In genomic region chr11:65982824-65983588, GRCh38 we compare ENCODE assay signal across 29 cellular contexts. TPM values are rescaled to one million over a fixed set of nuclear protein-coding genes. Genes with fewer than 3 reads are reported as not detected.
DNase-seq lines count a peak whose midpoint lies in the region; ATAC-seq, FAIRE-seq and TF ChIP-seq lines count a peak whose summit lies in the region.
"Had no signal": no experiment of that assay in that cellular context is flagged by ENCODE, and none has a peak within 500 bp of the region (broad histone marks: within the 10 kb centered on the region; RNA-seq: fewer than 3 reads in every experiment).

No MANE protein-coding gene starts in this region.

- H3K4me1 Mint-ChIP-seq in Caco-2 (ENCODE audit: low read depth, unreplicated experiment) = no peaks in the 10 kb centered on the region

- no peaks in the 10 kb centered on the region for H3K27me3 ChIP-seq in Caco-2 (replicated peaks; ENCODE audit: control insufficient read depth, insufficient read depth, low read length)
- H3K27me3 ChIP-seq in IMR-90 (ENCODE audit: control insufficient read depth, insufficient read depth, low read length) = no peaks in the 10 kb centered on the region
- no peaks in the 10 kb centered on the region for H3K27me3 ChIP-seq in spleen (replicated peaks in 1 of 7)
- H3K27me3 ChIP-seq: MG63, SJSA1 had no signal

- no peak overlapping the region for H2AK9ac ChIP-seq in IMR-90 (replicated peaks; ENCODE audit: low read depth, low read length, poor library complexity)

- intact Hi-C loops in Caco-2 (cut with micrococcal nuclease; ENCODE audit: unreplicated experiment) (no loop called here), IMR-90 (cut with micrococcal nuclease) (no loop called here), kidney (cut with DNase I) (loop anchor here (10.0 kb wide), 1 partner anchor 98 kb away; the partner anchor contains the start of gene FIBP), spleen (cut with DNase I; ENCODE audit: low total_unique reads) (no loop called here)

- no peaks in the 10 kb centered on the region for H3K9me3 Mint-ChIP-seq in Caco-2 (ENCODE audit: unreplicated experiment)
- H3K9me3 Mint-ChIP-seq: CD8-positive, alpha-beta T cell had no signal

- H2BK20ac ChIP-seq in IMR-90 (ENCODE audit: low read depth, low read length) = no peak overlapping the region

- no peak for FAIRE-seq in kidney (lab: Jason Lieb, UNC)
- FAIRE-seq: A549, GM12891 had no signal

- no peak for ATAC-seq in IMR-90 (ENCODE audit: low read depth)
- ATAC-seq in HG02981 (IDR thresholded peaks at IDR 0.05; ENCODE audit: unreplicated experiment) = no peak
- ATAC-seq in HG03025 (IDR thresholded peaks at IDR 0.05; ENCODE audit: low FRiP score, unreplicated experiment) = no peak
- ATAC-seq: CD8-positive, alpha-beta T cell had no signal

- POLR2A ChIA-PET in Caco-2 (lab: Charles Lee) (interaction anchor here (0.5 to 0.6 kb wide), 3 partner anchors 10 to 123 kb away, joined by 3 to 5 read pairs (median 4); no protein-coding TSS in a partner anchor), IMR-90 (lab: Charles Lee; ENCODE audit: unreplicated experiment) (no interaction called here)

- no peak overlapping the region for H3K27ac ChIP-seq in IMR-90 (ENCODE audit: insufficient read depth, low read length)
- no peak overlapping the region for H3K27ac ChIP-seq in kidney (ENCODE audit: low read depth in 2 of 2, low read length in 2 of 2)
- H3K27ac ChIP-seq in spleen = peak overlapping the region; percentile 46 to 86 (median 78)
- H3K27ac ChIP-seq: A549, PC-9, SJSA1 had no signal

- H3K23ac ChIP-seq in IMR-90 (ENCODE audit: low read depth, low read length) = no peak overlapping the region

- in situ Hi-C loops in IMR-90 (cut with MboI; ENCODE audit: low sequenced_read_pairs) = loop anchor here (10.0 kb wide), 1 partner anchor 268 kb away; the partner anchor contains the start of gene KAT5

- dilution Hi-C loops in IMR-90 (cut with HindIII; ENCODE audit: low sequenced_read_pairs, unreplicated experiment) = no loop called here

- H4K8ac ChIP-seq in IMR-90 (ENCODE audit: low read depth in 2 of 2, low read length in 2 of 2) = no peak overlapping the region

- CTCF ChIA-PET in Caco-2 (lab: Charles Lee) (interaction anchor here (1.4 kb wide), 1 partner anchor 95 kb away, joined by 3 read pairs; the partner anchor contains the start of gene FIBP), IMR-90 (lab: Yijun Ruan, JAX) (interaction anchor here (0.5 kb wide), 1 partner anchor 98 kb away, joined by 3 read pairs; no protein-coding TSS in a partner anchor)

- no peak overlapping the region for H4K91ac ChIP-seq in IMR-90 (ENCODE audit: insufficient read depth, low read depth, low read length)

- 0 out of 2 replicates have a peak overlapping the region, but pooled peaks have one; percentile 36 for H3K9ac ChIP-seq in IMR-90 (ENCODE audit: low read depth, low read length)
- H3K9ac ChIP-seq in kidney (ENCODE audit: low read length in 2 of 2) = no peak overlapping the region

- no peak overlapping the region for H2BK15ac ChIP-seq in IMR-90 (ENCODE audit: low read depth, low read length)

- TF ChIP-seq CTCF in Caco-2 (IDR thresholded peaks at IDR 0.05; ENCODE audit: insufficient read depth in 1 of 2, low read depth in 1 of 2, low read length in 1 of 2, severe bottlenecking in 1 of 2, unreplicated experiment in 1 of 2) = no peak
- no peak for TF ChIP-seq CTCF in IMR-90 (conservative IDR thresholded peaks at IDR 0.05; ENCODE audit: low read depth, low read length)
- TF ChIP-seq CTCF in kidney (IDR thresholded peaks at IDR 0.05; ENCODE audit: borderline replicate concordance, extremely low read depth, insufficient read depth) = no peak
- peak in 1 of 11 experiments; percentile 12 for TF ChIP-seq CTCF in spleen (IDR thresholded peaks at IDR 0.05 in 8 of 11, conservative IDR thresholded peaks at IDR 0.05 in 3 of 11)

- H2BK5ac ChIP-seq in IMR-90 (ENCODE audit: low read depth, low read length, poor library complexity, severe bottlenecking) = no peak overlapping the region

- no peaks in the 10 kb centered on the region for H4K20me1 ChIP-seq in IMR-90 (ENCODE audit: insufficient read depth, low read length)

- no peak overlapping the region; the same call in 1 of the 2 replicates for H3K56ac ChIP-seq in IMR-90 (ENCODE audit: extremely low read depth, insufficient read depth, low read length)

- H3K27me3 Mint-ChIP-seq in Caco-2 (ENCODE audit: insufficient read depth, unreplicated experiment) = no peaks in the 10 kb centered on the region

- TF ChIP-seq RAD21 in IMR-90 (IDR thresholded peaks at IDR 0.05; ENCODE audit: low read length) = no peak

- WGBS in IMR-90 (ENCODE audit: extremely low coverage in 2 of 2, insufficient read length in 1 of 2), 2 experiments = 93% methylated on average over 4 of the region's 22 CpGs; no CpG with 5 or more reads in 1 of the 2 experiments
- WGBS in spleen, 5 donors = 66 to 75% (median 74%) methylated on average over 21 to 22 of the region's 22 CpGs

- BruUV-seq in Caco-2 (replicated peaks; lab: Mats Ljungman, UMichigan) (TSS peak; percentile 11), IMR-90 (replicated peaks; lab: Mats Ljungman, UMichigan) (no TSS peak)

- H3K4me1 ChIP-seq in Caco-2 = no peaks in the 10 kb centered on the region
- H3K4me1 ChIP-seq in IMR-90 (ENCODE audit: control insufficient read depth, insufficient read depth, low read length) = no peaks in the 10 kb centered on the region
- no peaks in the 10 kb centered on the region for H3K4me1 ChIP-seq in kidney (ENCODE audit: control insufficient read depth in 1 of 2, insufficient read depth in 1 of 2, low read depth in 1 of 2, low read length in 2 of 2)
- peaks cover 0 to 45% (median 12%) of the 10 kb centered on the region in 6 donors for H3K4me1 ChIP-seq in spleen
- H3K4me1 ChIP-seq: A549, SJSA1 had no signal

- H2AK5ac ChIP-seq in IMR-90 (ENCODE audit: low read depth, low read length) = no peak overlapping the region

- H3K4me3 Mint-ChIP-seq in Caco-2 (ENCODE audit: unreplicated experiment) = no peak overlapping the region
- H3K4me3 Mint-ChIP-seq: CD8-positive, alpha-beta T cell had no signal

- no peak overlapping the region for H3K4ac ChIP-seq in IMR-90 (ENCODE audit: low read depth, low read length)

- no peak overlapping the region for H2AFZ ChIP-seq in IMR-90 (replicated peaks; ENCODE audit: low read length, poor library complexity)
- H2AFZ ChIP-seq: PC-9 had no signal

- no peaks in the 10 kb centered on the region for H3K79me1 ChIP-seq in IMR-90 (ENCODE audit: low read depth in 1 of 2, low read length in 2 of 2)

- no peaks in the 10 kb centered on the region for H3K36me3 ChIP-seq in Caco-2 (ENCODE audit: control insufficient read depth, insufficient read depth, low read length)
- H3K36me3 ChIP-seq in IMR-90 (ENCODE audit: control insufficient read depth, insufficient read depth, low read length) = peaks cover 21% of the 10 kb centered on the region
- peaks cover 0 to 8% of the 10 kb centered on the region in 2 donors for H3K36me3 ChIP-seq in kidney (ENCODE audit: control insufficient read depth in 1 of 2, insufficient read depth in 2 of 2, low read length in 2 of 2)
- peaks cover 0 to 24% (median 19%) of the 10 kb centered on the region in 6 donors for H3K36me3 ChIP-seq in spleen

- H3K4me3 ChIP-seq in Caco-2 (ENCODE audit: low read depth, low read length) (no peak overlapping the region), IMR-90 (ENCODE audit: insufficient read depth, low read depth, low read length) (no peak overlapping the region), kidney (ENCODE audit: low read length in 2 of 2) (no peak overlapping the region), spleen (peak overlapping the region in 1 of 8 donors; percentile 5)
- H3K4me3 ChIP-seq: A549, MG63, PC-9, SJSA1 had no signal

- H4K5ac ChIP-seq in IMR-90 (ENCODE audit: low read depth, low read length) = no peak overlapping the region

- peaks cover 31% of the 10 kb centered on the region for H3K36me3 Mint-ChIP-seq in Caco-2 (ENCODE audit: insufficient read depth, unreplicated experiment)

- no peak overlapping the region for H3K27ac Mint-ChIP-seq in Caco-2 (ENCODE audit: unreplicated experiment)
- H3K27ac Mint-ChIP-seq: CD8-positive, alpha-beta T cell had no signal

- no peak overlapping the region for H2BK120ac ChIP-seq in IMR-90 (ENCODE audit: low read depth, low read length)

- H3K14ac ChIP-seq in IMR-90 (replicated peaks; ENCODE audit: low read depth, low read length) = no peak overlapping the region

- TF ChIP-seq POLR2A in IMR-90 (IDR thresholded peaks at IDR 0.05; ENCODE audit: low read depth, low read length) = no peak
- no peak for TF ChIP-seq POLR2A in spleen (IDR thresholded peaks at IDR 0.05)

- no peak overlapping the region for H3K4me2 ChIP-seq in IMR-90 (ENCODE audit: low read depth, low read length)
- H3K4me2 ChIP-seq: A549, PC-9 had no signal

- no peaks in the 10 kb centered on the region for H3K9me3 ChIP-seq in Caco-2
- H3K9me3 ChIP-seq in IMR-90 (ENCODE audit: control insufficient read depth, insufficient read depth, low read length) = no peaks in the 10 kb centered on the region
- H3K9me3 ChIP-seq in kidney (ENCODE audit: control insufficient read depth in 1 of 2, low read length in 2 of 2) = no peaks in the 10 kb centered on the region
- H3K9me3 ChIP-seq in spleen = no peaks in the 10 kb centered on the region
- H3K9me3 ChIP-seq: A549, MG63, SJSA1 had no signal

- DNase-seq in Caco-2 (no peak), IMR-90 (no peak), kidney (peak; percentile 37), spleen (no peak)
- DNase-seq in effector CD8-positive, alpha-beta T cell (lab: John Stamatoyannopoulos, UW) = no peak
- DNase-seq: AML-193; C1 segment of cervical spinal cord; CD8-positive, alpha-beta T cell; DMS79 treated with DMSO at 0.1 percent for 48 hours; GF-D8; KBM-7; MG63; NCI-H1105 treated with DMSO at 0.1 percent for 48 hours; NCI-H146; NCI-H2029; NCI-H446; NCI-H524 treated with DMSO at 0.1 percent for 48 hours; NCI-H774; PC-9 had no signal

- no peaks in the 10 kb centered on the region for H3K9me1 ChIP-seq in IMR-90 (ENCODE audit: insufficient read depth, low read length)

- no peak overlapping the region for H3K18ac ChIP-seq in IMR-90 (ENCODE audit: low read depth, low read length)

RNA-seq across cellular contexts. Expression of gene EIF1AD, which starts 19.0 kb away (rescaled TPM):
- 51.2 and 55.3 TPM in 2 replicates for total RNA-seq in Caco-2 (2022)
- 43.0 and 62.6 TPM in 2 replicates for total RNA-seq in IMR-90 (2012; rRNA removed)
- 30.0 and 32.5 TPM in 2 replicates for polyA plus RNA-seq in IMR-90 (2012; rRNA removed)
- 24.4 and 33.2 TPM in 2 replicates for polyA plus RNA-seq in IMR-90 (2012; cell fraction: cytosol; rRNA removed)
- 19.3 and 23.2 TPM in 2 replicates for polyA plus RNA-seq in IMR-90 (2012; cell fraction: nucleus; rRNA removed; ENCODE audit: low replicate concordance)
- total RNA-seq in kidney = 37.5 TPM
- polyA plus RNA-seq in kidney (ENCODE audit: insufficient read depth, low read depth, low replicate concordance) = 17.7 TPM
- 10 to 100 TPM; 24.5 to 39.2 (median 35.5) TPM for total RNA-seq in spleen
- polyA plus RNA-seq in spleen = 10 to 100 TPM; 14.3 to 22.0 (median 15.4) TPM

RNA-seq across cellular contexts. Expression of gene BANF1, which starts 19.3 kb away (rescaled TPM):
- total RNA-seq in Caco-2 (2022) (295 and 300 TPM in 2 replicates), IMR-90 (2012; rRNA removed) (35.0 and 36.6 TPM in 2 replicates), kidney (181 TPM), spleen (100 to 1,000 TPM in 3 of 7 donors, 10 to 100 TPM in 4; 50.5 to 139 (median 92.9) TPM)
- polyA plus RNA-seq in IMR-90 (2012; rRNA removed) (242 and 249 TPM in 2 replicates), kidney (ENCODE audit: insufficient read depth, low read depth, low replicate concordance) (186 TPM), spleen (100 to 1,000 TPM; 151 to 219 (median 196) TPM)
- 138 and 343 TPM in 2 replicates for polyA plus RNA-seq in IMR-90 (2012; cell fraction: cytosol; rRNA removed)
- polyA plus RNA-seq in IMR-90 (2012; cell fraction: nucleus; rRNA removed; ENCODE audit: low replicate concordance) = 38.2 and 99.5 TPM in 2 replicates

RNA-seq across cellular contexts. Expression of gene SART1, which starts 21.5 kb away (rescaled TPM):
- 78.0 and 84.5 TPM in 2 replicates for total RNA-seq in Caco-2 (2022)
- total RNA-seq in IMR-90 (2012; rRNA removed) = 25.5 and 32.5 TPM in 2 replicates
- 42.2 and 43.5 TPM in 2 replicates for polyA plus RNA-seq in IMR-90 (2012; rRNA removed)
- 24.2 and 30.0 TPM in 2 replicates for polyA plus RNA-seq in IMR-90 (2012; cell fraction: cytosol; rRNA removed)
- 59.8 and 62.4 TPM in 2 replicates for polyA plus RNA-seq in IMR-90 (2012; cell fraction: nucleus; rRNA removed; ENCODE audit: low replicate concordance)
- 48.6 TPM for total RNA-seq in kidney
- 48.7 TPM for polyA plus RNA-seq in kidney (ENCODE audit: insufficient read depth, low read depth, low replicate concordance)
- total RNA-seq in spleen = 10 to 100 TPM; 26.6 to 64.7 (median 54.9) TPM
- 100 to 1,000 TPM in 2 of 3 donors, 10 to 100 TPM in 1; 80.3 to 117 (median 109) TPM for polyA plus RNA-seq in spleen

RNA-seq across cellular contexts. Expression of gene CST6, which starts 28.8 kb away (rescaled TPM):
- total RNA-seq in Caco-2 (2022) (not detected in 2 replicates), IMR-90 (2012; rRNA removed) (0.28 and 0.54 TPM in 2 replicates), kidney (5.9 TPM), spleen (not detected)
- polyA plus RNA-seq in IMR-90 (2012; rRNA removed) (3.0 and 4.9 TPM in 2 replicates), kidney (ENCODE audit: insufficient read depth, low read depth, low replicate concordance) (1.2 TPM), spleen (1 to 10 TPM in 1 of 3 donors, under 1 TPM in 2; 0.76 to 1.4 (median 0.93) TPM)
- 1.2 and 6.5 TPM in 2 replicates for polyA plus RNA-seq in IMR-90 (2012; cell fraction: cytosol; rRNA removed)
- 0.37 and 2.0 TPM in 2 replicates for polyA plus RNA-seq in IMR-90 (2012; cell fraction: nucleus; rRNA removed; ENCODE audit: low replicate concordance)
- total RNA-seq: CD8-positive, alpha-beta T cell; H4; HT1080; LHCN-M2; Right ventricle myocardium inferior; SJSA1 had no signal
- polyA plus RNA-seq: A549 had no signal

RNA-seq across cellular contexts. Expression of gene TSGA10IP, which starts 37.7 kb away (rescaled TPM):
- 0.79 TPM in 1 of 2 replicates, not detected in the other for total RNA-seq in Caco-2 (2022)
- under 0.01 TPM in 1 of 2 replicates, not detected in the other for total RNA-seq in IMR-90 (2012; rRNA removed)
- 0.19 and 0.21 TPM in 2 replicates for polyA plus RNA-seq in IMR-90 (2012; rRNA removed)
- 0.13 and 0.22 TPM in 2 replicates for polyA plus RNA-seq in IMR-90 (2012; cell fraction: cytosol; rRNA removed)
- polyA plus RNA-seq in IMR-90 (2012; cell fraction: nucleus; rRNA removed; ENCODE audit: low replicate concordance) = 0.12 and 0.28 TPM in 2 replicates
- total RNA-seq in kidney = not detected
- polyA plus RNA-seq in kidney (ENCODE audit: insufficient read depth, low read depth, low replicate concordance) = not detected
- under 1 TPM in 1 of 7 donors, not detected in 6; 0.24 TPM for total RNA-seq in spleen
- under 1 TPM; 0.06 to 0.24 (median 0.14) TPM for polyA plus RNA-seq in spleen
- total RNA-seq: CD8-positive, alpha-beta T cell; H4; LHCN-M2; PC-9; Right ventricle myocardium inferior; RPMI7951; SJSA1 had no signal
- polyA plus RNA-seq: A549 had no signal

Comparison
In these comparisons a context has a peak if more than half of its experiments do, and no peak if none do; other contexts are left out.
1. H3K27ac ChIP-seq: peak in spleen (8 of 8); none in IMR-90 (single experiment) and kidney (0 of 2).